In the genomic region with DNA sequence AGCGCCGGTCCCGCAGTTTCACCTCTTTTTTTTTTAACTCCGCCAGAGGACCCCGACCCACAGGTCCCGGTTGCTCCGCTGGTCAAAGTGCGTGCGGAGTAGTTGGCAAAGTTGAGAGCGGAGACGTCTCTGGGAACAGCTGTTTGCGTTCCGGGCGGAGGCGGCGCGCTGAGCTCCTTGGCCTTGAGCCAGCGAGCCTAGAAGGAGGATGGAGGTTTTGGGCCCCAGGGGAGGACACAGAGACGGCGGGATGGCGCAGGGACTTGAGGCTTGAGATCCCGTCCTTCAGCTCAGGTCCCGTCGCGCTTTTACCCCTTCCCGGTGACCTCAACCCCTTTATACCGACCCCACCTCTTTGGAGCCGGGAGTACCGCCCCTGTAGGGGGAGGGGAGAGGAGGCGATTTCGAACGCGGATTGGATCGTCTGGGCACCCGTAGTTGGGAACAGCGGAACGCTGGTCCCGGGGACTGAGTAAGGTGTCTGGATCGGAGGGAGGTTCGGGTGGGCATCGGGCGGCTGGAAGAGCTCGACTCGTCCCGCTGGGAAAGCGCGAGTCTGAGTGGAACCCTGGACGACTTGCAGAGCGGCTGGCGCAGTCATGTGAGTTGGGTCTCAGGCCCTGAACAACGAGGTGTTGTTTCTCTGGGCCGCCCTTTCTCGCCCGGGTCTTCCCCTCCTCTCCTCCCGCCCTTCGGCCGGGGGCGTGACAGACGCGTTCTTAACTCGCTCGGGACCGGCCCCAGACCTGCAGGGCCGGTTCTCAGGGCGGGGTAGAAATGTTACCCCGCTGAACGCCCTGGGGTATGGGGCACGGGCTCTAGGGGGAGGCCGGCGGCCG, we compare ENCODE assay signal across 1 cellular context.
TF ChIP-seq lines count a peak whose summit lies in the region.

A gene with protein sequence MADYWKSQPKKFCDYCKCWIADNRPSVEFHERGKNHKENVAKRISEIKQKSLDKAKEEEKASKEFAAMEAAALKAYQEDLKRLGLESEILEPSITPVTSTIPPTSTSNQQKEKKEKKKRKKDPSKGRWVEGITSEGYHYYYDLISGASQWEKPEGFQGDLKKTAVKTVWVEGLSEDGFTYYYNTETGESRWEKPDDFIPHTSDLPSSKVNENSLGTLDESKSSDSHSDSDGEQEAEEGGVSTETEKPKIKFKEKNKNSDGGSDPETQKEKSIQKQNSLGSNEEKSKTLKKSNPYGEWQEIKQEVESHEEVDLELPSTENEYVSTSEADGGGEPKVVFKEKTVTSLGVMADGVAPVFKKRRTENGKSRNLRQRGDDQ (plus strand): TSS at position 435 of the 839 bp plus-strand sequence. CDS start 165 bp downstream, at position 600.

TF ChIP-seq in HepG2, 621 proteins besides CTCF, POLR2A, EP300 and RAD21 (continued from another document and continues in another):
- TF ChIP-seq, protein P1, sequence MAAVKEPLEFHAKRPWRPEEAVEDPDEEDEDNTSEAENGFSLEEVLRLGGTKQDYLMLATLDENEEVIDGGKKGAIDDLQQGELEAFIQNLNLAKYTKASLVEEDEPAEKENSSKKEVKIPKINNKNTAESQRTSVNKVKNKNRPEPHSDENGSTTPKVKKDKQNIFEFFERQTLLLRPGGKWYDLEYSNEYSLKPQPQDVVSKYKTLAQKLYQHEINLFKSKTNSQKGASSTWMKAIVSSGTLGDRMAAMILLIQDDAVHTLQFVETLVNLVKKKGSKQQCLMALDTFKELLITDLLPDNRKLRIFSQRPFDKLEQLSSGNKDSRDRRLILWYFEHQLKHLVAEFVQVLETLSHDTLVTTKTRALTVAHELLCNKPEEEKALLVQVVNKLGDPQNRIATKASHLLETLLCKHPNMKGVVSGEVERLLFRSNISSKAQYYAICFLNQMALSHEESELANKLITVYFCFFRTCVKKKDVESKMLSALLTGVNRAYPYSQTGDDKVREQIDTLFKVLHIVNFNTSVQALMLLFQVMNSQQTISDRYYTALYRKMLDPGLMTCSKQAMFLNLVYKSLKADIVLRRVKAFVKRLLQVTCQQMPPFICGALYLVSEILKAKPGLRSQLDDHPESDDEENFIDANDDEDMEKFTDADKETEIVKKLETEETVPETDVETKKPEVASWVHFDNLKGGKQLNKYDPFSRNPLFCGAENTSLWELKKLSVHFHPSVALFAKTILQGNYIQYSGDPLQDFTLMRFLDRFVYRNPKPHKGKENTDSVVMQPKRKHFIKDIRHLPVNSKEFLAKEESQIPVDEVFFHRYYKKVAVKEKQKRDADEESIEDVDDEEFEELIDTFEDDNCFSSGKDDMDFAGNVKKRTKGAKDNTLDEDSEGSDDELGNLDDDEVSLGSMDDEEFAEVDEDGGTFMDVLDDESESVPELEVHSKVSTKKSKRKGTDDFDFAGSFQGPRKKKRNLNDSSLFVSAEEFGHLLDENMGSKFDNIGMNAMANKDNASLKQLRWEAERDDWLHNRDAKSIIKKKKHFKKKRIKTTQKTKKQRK (IDR thresholded peaks at IDR 0.05; ENCODE audit: low read length) = no peak
- TF ChIP-seq, protein P2, sequence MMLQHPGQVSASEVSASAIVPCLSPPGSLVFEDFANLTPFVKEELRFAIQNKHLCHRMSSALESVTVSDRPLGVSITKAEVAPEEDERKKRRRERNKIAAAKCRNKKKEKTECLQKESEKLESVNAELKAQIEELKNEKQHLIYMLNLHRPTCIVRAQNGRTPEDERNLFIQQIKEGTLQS (CRISPR knock-in tag; IDR thresholded peaks at IDR 0.05) = peak; percentile 33; the same call in 1 of the 2 replicates
- TF ChIP-seq, protein P3, sequence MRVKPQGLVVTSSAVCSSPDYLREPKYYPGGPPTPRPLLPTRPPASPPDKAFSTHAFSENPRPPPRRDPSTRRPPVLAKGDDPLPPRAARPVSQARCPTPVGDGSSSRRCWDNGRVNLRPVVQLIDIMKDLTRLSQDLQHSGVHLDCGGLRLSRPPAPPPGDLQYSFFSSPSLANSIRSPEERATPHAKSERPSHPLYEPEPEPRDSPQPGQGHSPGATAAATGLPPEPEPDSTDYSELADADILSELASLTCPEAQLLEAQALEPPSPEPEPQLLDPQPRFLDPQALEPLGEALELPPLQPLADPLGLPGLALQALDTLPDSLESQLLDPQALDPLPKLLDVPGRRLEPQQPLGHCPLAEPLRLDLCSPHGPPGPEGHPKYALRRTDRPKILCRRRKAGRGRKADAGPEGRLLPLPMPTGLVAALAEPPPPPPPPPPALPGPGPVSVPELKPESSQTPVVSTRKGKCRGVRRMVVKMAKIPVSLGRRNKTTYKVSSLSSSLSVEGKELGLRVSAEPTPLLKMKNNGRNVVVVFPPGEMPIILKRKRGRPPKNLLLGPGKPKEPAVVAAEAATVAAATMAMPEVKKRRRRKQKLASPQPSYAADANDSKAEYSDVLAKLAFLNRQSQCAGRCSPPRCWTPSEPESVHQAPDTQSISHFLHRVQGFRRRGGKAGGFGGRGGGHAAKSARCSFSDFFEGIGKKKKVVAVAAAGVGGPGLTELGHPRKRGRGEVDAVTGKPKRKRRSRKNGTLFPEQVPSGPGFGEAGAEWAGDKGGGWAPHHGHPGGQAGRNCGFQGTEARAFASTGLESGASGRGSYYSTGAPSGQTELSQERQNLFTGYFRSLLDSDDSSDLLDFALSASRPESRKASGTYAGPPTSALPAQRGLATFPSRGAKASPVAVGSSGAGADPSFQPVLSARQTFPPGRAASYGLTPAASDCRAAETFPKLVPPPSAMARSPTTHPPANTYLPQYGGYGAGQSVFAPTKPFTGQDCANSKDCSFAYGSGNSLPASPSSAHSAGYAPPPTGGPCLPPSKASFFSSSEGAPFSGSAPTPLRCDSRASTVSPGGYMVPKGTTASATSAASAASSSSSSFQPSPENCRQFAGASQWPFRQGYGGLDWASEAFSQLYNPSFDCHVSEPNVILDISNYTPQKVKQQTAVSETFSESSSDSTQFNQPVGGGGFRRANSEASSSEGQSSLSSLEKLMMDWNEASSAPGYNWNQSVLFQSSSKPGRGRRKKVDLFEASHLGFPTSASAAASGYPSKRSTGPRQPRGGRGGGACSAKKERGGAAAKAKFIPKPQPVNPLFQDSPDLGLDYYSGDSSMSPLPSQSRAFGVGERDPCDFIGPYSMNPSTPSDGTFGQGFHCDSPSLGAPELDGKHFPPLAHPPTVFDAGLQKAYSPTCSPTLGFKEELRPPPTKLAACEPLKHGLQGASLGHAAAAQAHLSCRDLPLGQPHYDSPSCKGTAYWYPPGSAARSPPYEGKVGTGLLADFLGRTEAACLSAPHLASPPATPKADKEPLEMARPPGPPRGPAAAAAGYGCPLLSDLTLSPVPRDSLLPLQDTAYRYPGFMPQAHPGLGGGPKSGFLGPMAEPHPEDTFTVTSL (CRISPR knock-in tag; IDR thresholded peaks at IDR 0.05; ENCODE audit: borderline replicate concordance) = peak; percentile 68; the same call in 1 of the 2 replicates
- TF ChIP-seq, protein P4, sequence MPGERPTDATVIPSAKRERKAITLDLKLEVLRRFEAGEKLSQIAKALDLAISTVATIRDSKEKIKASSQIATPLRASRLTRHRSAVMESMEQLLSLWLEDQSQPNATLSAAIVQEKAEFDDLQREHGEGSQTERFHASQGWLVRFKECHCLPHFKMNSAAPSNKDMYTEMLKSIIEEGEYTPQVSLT (CRISPR knock-in tag; IDR thresholded peaks at IDR 0.05; ENCODE audit: borderline replicate concordance, low read depth) = no peak
- TF ChIP-seq ZNF441 (CRISPR knock-in tag; IDR thresholded peaks at IDR 0.05; ENCODE audit: borderline replicate concordance) = no peak; the same call in 1 of the 2 replicates
- TF ChIP-seq ZNF644 (CRISPR knock-in tag; IDR thresholded peaks at IDR 0.05; ENCODE audit: low read depth) = no peak
- no peak for TF ChIP-seq KLF13 (CRISPR knock-in tag; IDR thresholded peaks at IDR 0.05)
- TF ChIP-seq CENPX (CRISPR knock-in tag; IDR thresholded peaks at IDR 0.05) = no peak
- TF ChIP-seq ZNF33A (CRISPR knock-in tag; IDR thresholded peaks at IDR 0.05; ENCODE audit: borderline replicate concordance) = peak; percentile 62; the same call in 1 of the 2 replicates
- peak; percentile 76; the same call in 1 of the 2 replicates for TF ChIP-seq ZKSCAN5 (CRISPR knock-in tag; IDR thresholded peaks at IDR 0.05)
- TF ChIP-seq GZF1 (CRISPR knock-in tag; IDR thresholded peaks at IDR 0.05) = no peak
- TF ChIP-seq BORCS8-MEF2B (CRISPR knock-in tag; IDR thresholded peaks at IDR 0.05) = no peak; the same call in 1 of the 2 replicates
- TF ChIP-seq, protein P5, sequence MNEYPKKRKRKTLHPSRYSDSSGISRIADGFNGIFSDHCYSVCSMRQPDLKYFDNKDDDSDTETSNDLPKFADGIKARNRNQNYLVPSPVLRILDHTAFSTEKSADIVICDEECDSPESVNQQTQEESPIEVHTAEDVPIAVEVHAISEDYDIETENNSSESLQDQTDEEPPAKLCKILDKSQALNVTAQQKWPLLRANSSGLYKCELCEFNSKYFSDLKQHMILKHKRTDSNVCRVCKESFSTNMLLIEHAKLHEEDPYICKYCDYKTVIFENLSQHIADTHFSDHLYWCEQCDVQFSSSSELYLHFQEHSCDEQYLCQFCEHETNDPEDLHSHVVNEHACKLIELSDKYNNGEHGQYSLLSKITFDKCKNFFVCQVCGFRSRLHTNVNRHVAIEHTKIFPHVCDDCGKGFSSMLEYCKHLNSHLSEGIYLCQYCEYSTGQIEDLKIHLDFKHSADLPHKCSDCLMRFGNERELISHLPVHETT (CRISPR knock-in tag; conservative IDR thresholded peaks at IDR 0.05) = no peak
- TF ChIP-seq, protein P6, sequence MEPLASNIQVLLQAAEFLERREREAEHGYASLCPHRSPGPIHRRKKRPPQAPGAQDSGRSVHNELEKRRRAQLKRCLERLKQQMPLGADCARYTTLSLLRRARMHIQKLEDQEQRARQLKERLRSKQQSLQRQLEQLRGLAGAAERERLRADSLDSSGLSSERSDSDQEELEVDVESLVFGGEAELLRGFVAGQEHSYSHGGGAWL (CRISPR knock-in tag; IDR thresholded peaks at IDR 0.05) = peak; percentile 54; the same call in 1 of the 2 replicates
- peak; percentile 42; the same call in 1 of the 2 replicates for TF ChIP-seq ZNF543 (CRISPR knock-in tag; IDR thresholded peaks at IDR 0.05)
- peak; percentile 60; the same call in 1 of the 2 replicates for TF ChIP-seq SIN3A (IDR thresholded peaks at IDR 0.05; ENCODE audit: borderline replicate concordance, low read depth, low read length)
- no peak for TF ChIP-seq SMARCC2 (IDR thresholded peaks at IDR 0.05)
- TF ChIP-seq POLR2AphosphoS2 (IDR thresholded peaks at IDR 0.05; ENCODE audit: low read depth, low read length) = peak; percentile 54; the same call in 1 of the 2 replicates
- TF ChIP-seq RFXANK (CRISPR knock-in tag; IDR thresholded peaks at IDR 0.05) = no peak
- TF ChIP-seq ZBTB1 (CRISPR knock-in tag; IDR thresholded peaks at IDR 0.05; ENCODE audit: borderline replicate concordance) = no peak
- TF ChIP-seq SRSF9 (IDR thresholded peaks at IDR 0.05; ENCODE audit: borderline replicate concordance, insufficient read depth, low read depth, low read length, poor library complexity, severe bottlenecking) = no peak
- TF ChIP-seq CBX1 (IDR thresholded peaks at IDR 0.05; ENCODE audit: low read depth) = peak; percentile 74
- peak; percentile 88; the same call in 1 of the 2 replicates for TF ChIP-seq ARNT2 (CRISPR knock-in tag; IDR thresholded peaks at IDR 0.05; ENCODE audit: low read depth)
- TF ChIP-seq, protein P7, sequence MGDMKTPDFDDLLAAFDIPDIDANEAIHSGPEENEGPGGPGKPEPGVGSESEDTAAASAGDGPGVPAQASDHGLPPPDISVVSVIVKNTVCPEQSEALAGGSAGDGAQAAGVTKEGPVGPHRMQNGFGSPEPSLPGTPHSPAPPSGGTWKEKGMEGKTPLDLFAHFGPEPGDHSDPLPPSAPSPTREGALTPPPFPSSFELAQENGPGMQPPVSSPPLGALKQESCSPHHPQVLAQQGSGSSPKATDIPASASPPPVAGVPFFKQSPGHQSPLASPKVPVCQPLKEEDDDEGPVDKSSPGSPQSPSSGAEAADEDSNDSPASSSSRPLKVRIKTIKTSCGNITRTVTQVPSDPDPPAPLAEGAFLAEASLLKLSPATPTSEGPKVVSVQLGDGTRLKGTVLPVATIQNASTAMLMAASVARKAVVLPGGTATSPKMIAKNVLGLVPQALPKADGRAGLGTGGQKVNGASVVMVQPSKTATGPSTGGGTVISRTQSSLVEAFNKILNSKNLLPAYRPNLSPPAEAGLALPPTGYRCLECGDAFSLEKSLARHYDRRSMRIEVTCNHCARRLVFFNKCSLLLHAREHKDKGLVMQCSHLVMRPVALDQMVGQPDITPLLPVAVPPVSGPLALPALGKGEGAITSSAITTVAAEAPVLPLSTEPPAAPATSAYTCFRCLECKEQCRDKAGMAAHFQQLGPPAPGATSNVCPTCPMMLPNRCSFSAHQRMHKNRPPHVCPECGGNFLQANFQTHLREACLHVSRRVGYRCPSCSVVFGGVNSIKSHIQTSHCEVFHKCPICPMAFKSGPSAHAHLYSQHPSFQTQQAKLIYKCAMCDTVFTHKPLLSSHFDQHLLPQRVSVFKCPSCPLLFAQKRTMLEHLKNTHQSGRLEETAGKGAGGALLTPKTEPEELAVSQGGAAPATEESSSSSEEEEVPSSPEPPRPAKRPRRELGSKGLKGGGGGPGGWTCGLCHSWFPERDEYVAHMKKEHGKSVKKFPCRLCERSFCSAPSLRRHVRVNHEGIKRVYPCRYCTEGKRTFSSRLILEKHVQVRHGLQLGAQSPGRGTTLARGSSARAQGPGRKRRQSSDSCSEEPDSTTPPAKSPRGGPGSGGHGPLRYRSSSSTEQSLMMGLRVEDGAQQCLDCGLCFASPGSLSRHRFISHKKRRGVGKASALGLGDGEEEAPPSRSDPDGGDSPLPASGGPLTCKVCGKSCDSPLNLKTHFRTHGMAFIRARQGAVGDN (CRISPR knock-in tag; IDR thresholded peaks at IDR 0.05) = peak; percentile 80
- TF ChIP-seq, protein P8, sequence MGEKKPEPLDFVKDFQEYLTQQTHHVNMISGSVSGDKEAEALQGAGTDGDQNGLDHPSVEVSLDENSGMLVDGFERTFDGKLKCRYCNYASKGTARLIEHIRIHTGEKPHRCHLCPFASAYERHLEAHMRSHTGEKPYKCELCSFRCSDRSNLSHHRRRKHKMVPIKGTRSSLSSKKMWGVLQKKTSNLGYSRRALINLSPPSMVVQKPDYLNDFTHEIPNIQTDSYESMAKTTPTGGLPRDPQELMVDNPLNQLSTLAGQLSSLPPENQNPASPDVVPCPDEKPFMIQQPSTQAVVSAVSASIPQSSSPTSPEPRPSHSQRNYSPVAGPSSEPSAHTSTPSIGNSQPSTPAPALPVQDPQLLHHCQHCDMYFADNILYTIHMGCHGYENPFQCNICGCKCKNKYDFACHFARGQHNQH (CRISPR knock-in tag; IDR thresholded peaks at IDR 0.05) = no peak; the same call in none of the 2 replicates
- TF ChIP-seq ZNF3 (CRISPR knock-in tag; IDR thresholded peaks at IDR 0.05) = no peak; the same call in 1 of the 2 replicates
- no peak for TF ChIP-seq ZKSCAN1 (IDR thresholded peaks at IDR 0.05; ENCODE audit: low read length)
- TF ChIP-seq ZFP36 (IDR thresholded peaks at IDR 0.05; ENCODE audit: borderline replicate concordance, low read depth, low read length, partially characterized antibody) = no peak
- TF ChIP-seq, protein P9, sequence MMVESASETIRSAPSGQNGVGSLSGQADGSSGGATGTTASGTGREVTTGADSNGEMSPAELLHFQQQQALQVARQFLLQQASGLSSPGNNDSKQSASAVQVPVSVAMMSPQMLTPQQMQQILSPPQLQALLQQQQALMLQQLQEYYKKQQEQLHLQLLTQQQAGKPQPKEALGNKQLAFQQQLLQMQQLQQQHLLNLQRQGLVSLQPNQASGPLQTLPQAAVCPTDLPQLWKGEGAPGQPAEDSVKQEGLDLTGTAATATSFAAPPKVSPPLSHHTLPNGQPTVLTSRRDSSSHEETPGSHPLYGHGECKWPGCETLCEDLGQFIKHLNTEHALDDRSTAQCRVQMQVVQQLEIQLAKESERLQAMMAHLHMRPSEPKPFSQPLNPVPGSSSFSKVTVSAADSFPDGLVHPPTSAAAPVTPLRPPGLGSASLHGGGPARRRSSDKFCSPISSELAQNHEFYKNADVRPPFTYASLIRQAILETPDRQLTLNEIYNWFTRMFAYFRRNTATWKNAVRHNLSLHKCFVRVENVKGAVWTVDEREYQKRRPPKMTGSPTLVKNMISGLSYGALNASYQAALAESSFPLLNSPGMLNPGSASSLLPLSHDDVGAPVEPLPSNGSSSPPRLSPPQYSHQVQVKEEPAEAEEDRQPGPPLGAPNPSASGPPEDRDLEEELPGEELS (CRISPR knock-in tag; IDR thresholded peaks at IDR 0.05) = no peak
- no peak for TF ChIP-seq ZNF484 (CRISPR knock-in tag; IDR thresholded peaks at IDR 0.05; ENCODE audit: borderline replicate concordance, low read depth)
